ENCODE assay signal across 1 cellular context in the genomic region with DNA sequence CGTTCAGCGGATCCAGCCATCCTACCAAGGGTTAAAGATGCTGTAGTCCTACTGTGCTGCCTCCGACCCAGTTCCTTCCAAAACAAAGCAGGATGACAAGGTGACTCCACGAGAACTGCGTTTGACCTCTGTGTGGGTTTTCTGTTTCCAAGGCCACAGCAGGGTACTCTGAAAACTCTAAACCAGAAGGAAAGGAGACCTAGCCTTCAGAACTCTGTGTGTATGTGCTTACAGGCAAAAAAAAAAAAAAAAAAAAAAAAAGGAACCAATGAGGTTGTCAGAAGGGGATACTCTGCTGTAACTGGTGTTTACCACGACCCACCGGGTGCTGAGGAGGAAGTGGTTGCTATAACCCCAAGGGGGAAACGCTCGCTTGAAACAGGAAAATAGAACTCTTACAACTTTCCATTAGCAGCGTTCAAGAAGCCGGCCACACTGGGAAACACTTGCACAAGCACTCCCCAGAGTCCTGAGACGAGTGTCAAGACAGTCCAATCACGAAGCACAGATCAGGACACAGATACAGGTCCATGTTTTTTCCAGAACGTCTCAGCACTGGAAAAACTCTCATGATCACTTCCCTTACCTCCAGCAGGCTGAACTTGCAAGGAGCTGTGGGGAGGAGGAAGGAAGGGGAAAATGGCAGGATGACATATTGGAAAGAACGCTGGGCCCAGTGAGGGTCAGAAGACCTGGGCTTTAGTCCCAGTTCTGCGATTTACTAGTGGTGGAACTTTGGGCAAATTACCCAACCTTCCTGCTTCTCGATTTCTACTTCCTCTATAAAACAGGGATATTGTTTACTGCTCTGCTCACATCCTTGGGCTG.
A peak's percentile ranks its signal among the peaks of the same experiment; 100 is the strongest.
TF ChIP-seq lines count a peak whose summit lies in the region.

No MANE protein-coding gene starts in this region.

TF ChIP-seq in GM12878, 131 proteins besides CTCF, POLR2A, EP300 and RAD21 (continued from another document):
- no peak for TF ChIP-seq BMI1 (IDR thresholded peaks at IDR 0.05; ENCODE audit: borderline replicate concordance)
- TF ChIP-seq ZNF622 (IDR thresholded peaks at IDR 0.05) = no peak
- no peak for TF ChIP-seq SMAD5 (IDR thresholded peaks at IDR 0.05; ENCODE audit: low read depth)
- no peak for TF ChIP-seq YY1 (IDR thresholded peaks at IDR 0.05; ENCODE audit: low read depth, low read length)
- TF ChIP-seq SREBF2 (IDR thresholded peaks at IDR 0.05; ENCODE audit: low read length) = no peak
- no peak for TF ChIP-seq WRNIP1 (IDR thresholded peaks at IDR 0.05; ENCODE audit: borderline replicate concordance, low read depth, low read length)
- TF ChIP-seq TARDBP (IDR thresholded peaks at IDR 0.05; ENCODE audit: borderline replicate concordance) = no peak
- TF ChIP-seq PAX5 (IDR thresholded peaks at IDR 0.05; ENCODE audit: borderline replicate concordance, low read depth, low read length) = no peak
- TF ChIP-seq EED (IDR thresholded peaks at IDR 0.05; ENCODE audit: low read depth) = no peak; the same call in 1 of the 2 replicates
- no peak; the same call in 1 of the 2 replicates for TF ChIP-seq MTA2 (IDR thresholded peaks at IDR 0.05; ENCODE audit: low read depth)
- TF ChIP-seq IRF5 (IDR thresholded peaks at IDR 0.05; ENCODE audit: borderline replicate concordance) = no peak
- TF ChIP-seq ZSCAN29 (IDR thresholded peaks at IDR 0.05) = no peak
- TF ChIP-seq IKZF1 (conservative IDR thresholded peaks at IDR 0.05) = peak; percentile 79
- no peak for TF ChIP-seq ZNF274 (IDR thresholded peaks at IDR 0.05; ENCODE audit: insufficient read depth, insufficient read length)
- no peak for TF ChIP-seq BCLAF1 (IDR thresholded peaks at IDR 0.05)
- no peak for TF ChIP-seq KAT2A (conservative IDR thresholded peaks at IDR 0.05; ENCODE audit: control insufficient read depth, low read depth, low read length)
- TF ChIP-seq DPF2 (IDR thresholded peaks at IDR 0.05) = peak; percentile 86
- no peak for TF ChIP-seq SUZ12 (IDR thresholded peaks at IDR 0.05; ENCODE audit: unreplicated experiment)
- no peak for TF ChIP-seq SMAD1 (IDR thresholded peaks at IDR 0.05; ENCODE audit: low read depth, partially characterized antibody)
- TF ChIP-seq, protein P1, sequence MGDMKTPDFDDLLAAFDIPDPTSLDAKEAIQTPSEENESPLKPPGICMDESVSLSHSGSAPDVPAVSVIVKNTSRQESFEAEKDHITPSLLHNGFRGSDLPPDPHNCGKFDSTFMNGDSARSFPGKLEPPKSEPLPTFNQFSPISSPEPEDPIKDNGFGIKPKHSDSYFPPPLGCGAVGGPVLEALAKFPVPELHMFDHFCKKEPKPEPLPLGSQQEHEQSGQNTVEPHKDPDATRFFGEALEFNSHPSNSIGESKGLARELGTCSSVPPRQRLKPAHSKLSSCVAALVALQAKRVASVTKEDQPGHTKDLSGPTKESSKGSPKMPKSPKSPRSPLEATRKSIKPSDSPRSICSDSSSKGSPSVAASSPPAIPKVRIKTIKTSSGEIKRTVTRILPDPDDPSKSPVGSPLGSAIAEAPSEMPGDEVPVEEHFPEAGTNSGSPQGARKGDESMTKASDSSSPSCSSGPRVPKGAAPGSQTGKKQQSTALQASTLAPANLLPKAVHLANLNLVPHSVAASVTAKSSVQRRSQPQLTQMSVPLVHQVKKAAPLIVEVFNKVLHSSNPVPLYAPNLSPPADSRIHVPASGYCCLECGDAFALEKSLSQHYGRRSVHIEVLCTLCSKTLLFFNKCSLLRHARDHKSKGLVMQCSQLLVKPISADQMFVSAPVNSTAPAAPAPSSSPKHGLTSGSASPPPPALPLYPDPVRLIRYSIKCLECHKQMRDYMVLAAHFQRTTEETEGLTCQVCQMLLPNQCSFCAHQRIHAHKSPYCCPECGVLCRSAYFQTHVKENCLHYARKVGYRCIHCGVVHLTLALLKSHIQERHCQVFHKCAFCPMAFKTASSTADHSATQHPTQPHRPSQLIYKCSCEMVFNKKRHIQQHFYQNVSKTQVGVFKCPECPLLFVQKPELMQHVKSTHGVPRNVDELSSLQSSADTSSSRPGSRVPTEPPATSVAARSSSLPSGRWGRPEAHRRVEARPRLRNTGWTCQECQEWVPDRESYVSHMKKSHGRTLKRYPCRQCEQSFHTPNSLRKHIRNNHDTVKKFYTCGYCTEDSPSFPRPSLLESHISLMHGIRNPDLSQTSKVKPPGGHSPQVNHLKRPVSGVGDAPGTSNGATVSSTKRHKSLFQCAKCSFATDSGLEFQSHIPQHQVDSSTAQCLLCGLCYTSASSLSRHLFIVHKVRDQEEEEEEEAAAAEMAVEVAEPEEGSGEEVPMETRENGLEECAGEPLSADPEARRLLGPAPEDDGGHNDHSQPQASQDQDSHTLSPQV (IDR thresholded peaks at IDR 0.05) = no peak
- TF ChIP-seq, protein P2, sequence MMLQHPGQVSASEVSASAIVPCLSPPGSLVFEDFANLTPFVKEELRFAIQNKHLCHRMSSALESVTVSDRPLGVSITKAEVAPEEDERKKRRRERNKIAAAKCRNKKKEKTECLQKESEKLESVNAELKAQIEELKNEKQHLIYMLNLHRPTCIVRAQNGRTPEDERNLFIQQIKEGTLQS (IDR thresholded peaks at IDR 0.05; ENCODE audit: borderline replicate concordance, extremely low read depth, low read depth, low read length) = no peak
- TF ChIP-seq HSF1 (IDR thresholded peaks at IDR 0.05; ENCODE audit: low read depth, low read length) = no peak
- peak; percentile 49; the same call in 1 of the 2 replicates for TF ChIP-seq ATF2 (IDR thresholded peaks at IDR 0.05; ENCODE audit: low read length)
